Comparison of ENCODE assay signal across 14 cellular contexts in the genomic region with DNA sequence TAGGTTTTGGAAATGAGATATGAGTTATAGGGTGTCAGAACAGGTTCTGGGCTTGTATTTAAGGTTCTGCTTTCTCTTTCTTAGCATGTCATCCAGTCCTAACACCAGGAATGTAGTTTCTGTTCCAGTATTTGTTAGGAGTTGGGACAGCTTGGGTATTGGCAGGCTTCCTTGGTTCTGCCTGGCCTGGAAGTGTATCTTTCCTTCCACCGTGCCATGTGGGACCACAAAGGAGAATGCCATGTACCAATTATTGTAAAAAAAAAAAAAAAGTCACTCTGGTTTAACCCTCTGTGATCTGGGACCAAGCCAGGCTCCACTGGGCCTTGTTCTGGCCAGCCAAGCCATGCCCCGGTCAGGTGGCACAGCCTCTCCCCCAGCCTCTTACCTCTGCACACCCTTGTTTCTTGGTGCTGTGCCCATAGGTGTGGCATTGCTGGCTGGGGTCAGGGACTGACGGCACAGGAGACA. TPM values are rescaled to one million over a fixed set of nuclear protein-coding genes. Genes with fewer than 3 reads are reported as not detected.
DNase-seq lines count a peak whose midpoint lies in the region; ATAC-seq, FAIRE-seq and TF ChIP-seq lines count a peak whose summit lies in the region.
"Had no signal": no experiment of that assay in that cellular context is flagged by ENCODE, and none has a peak within 500 bp of the region (broad histone marks: within the 10 kb centered on the region; RNA-seq: fewer than 3 reads in every experiment).

No MANE protein-coding gene starts in this region.

- no peak overlapping the region for H2AFZ ChIP-seq in astrocyte (ENCODE audit: low read depth, low read length)
- H2AFZ ChIP-seq: parathyroid adenoma had no signal

- TF ChIP-seq CTCF in astrocyte (IDR thresholded peaks at IDR 0.05; ENCODE audit: insufficient read depth, low read depth, low read length) (no peak), right atrium auricular region (IDR thresholded peaks at IDR 0.05) (no peak), stomach (IDR thresholded peaks at IDR 0.05) (no peak)

- no peak for TF ChIP-seq EP300 in stomach (IDR thresholded peaks at IDR 0.05)

- 23 to 42% (median 28%) methylated on average over 3 of the region's 3 CpGs for WGBS in stomach, 5 donors

- H3K4me1 Mint-ChIP-seq in astrocyte (ENCODE audit: low read depth, unreplicated experiment): peaks cover 31% of the 10 kb centered on the region
- peaks cover 64% of the 10 kb centered on the region for H3K4me1 Mint-ChIP-seq in activated T-helper 1 cell treated with anti-CD3 and anti-CD28 coated beads, Interleukin-12 subunit alpha, Interleukin-12 subunit beta, Interleukin-2, Interleukin-4 antibody, amounts not matched to agents 30 ng/mL and 10 ng/mL and 1 ng/mL, durations not matched to agents 14 hours and 24 hours and 36 hours (ENCODE audit: low read depth)

- H3K27ac ChIP-seq in astrocyte (ENCODE audit: low read depth, low read length): no peak overlapping the region
- peak overlapping the region; percentile 58 for H3K27ac ChIP-seq in right atrium auricular region
- H3K27ac ChIP-seq in stomach: peak overlapping the region; percentile 58 to 86 (median 69)

- no peak overlapping the region for H3K4me3 Mint-ChIP-seq in astrocyte (ENCODE audit: unreplicated experiment)
- no peak overlapping the region for H3K4me3 Mint-ChIP-seq in activated T-helper 1 cell treated with anti-CD3 and anti-CD28 coated beads, Interleukin-12 subunit alpha, Interleukin-12 subunit beta, Interleukin-2, Interleukin-4 antibody, amounts not matched to agents 30 ng/mL and 10 ng/mL and 1 ng/mL, durations not matched to agents 14 hours and 24 hours and 36 hours
- H3K4me3 Mint-ChIP-seq: activated CD8-positive, alpha-beta memory T cell treated with anti-CD3 and anti-CD28 coated beads, Interleukin-2, amount 10 ng/mL, durations not matched to agents 7 days and 5 days; activated naive CD8-positive, alpha-beta T cell; CD4-positive, alpha-beta T cell had no signal

- DNase-seq in GM03348 (ENCODE audit: low spot score) (peak; percentile 58), astrocyte (ENCODE audit: low read depth) (peak; percentile 25), right atrium auricular region (ENCODE audit: low spot score) (no peak), stomach (peak; percentile 73), NCI-H524 treated with DMSO at 0.1 percent for 48 hours (lab: John Stamatoyannopoulos, UW) (no peak), GDM1 (lab: John Stamatoyannopoulos, UW) (no peak)
- no peak for DNase-seq in activated T-helper 1 cell treated with anti-CD3 and anti-CD28 coated beads, Interleukin-12 subunit alpha, Interleukin-12 subunit beta, Interleukin-2, Interleukin-4 antibody, amounts not matched to agents 30 ng/mL and 10 ng/mL and 1 ng/mL, durations not matched to agents 14 hours and 24 hours and 36 hours (ENCODE audit: low spot score)
- DNase-seq: activated CD8-positive, alpha-beta memory T cell treated with anti-CD3 and anti-CD28 coated beads, Interleukin-2, amount 10 ng/mL, durations not matched to agents 7 days and 5 days; CD4-positive, alpha-beta T cell; NCI-H2227 treated with DMSO at 0.1 percent for 48 hours; stimulated activated naive CD4-positive, alpha-beta T cell had no signal

- no peaks in the 10 kb centered on the region for H3K79me2 ChIP-seq in astrocyte (ENCODE audit: insufficient read depth, low read length)

- H3K9me3 Mint-ChIP-seq in astrocyte (ENCODE audit: unreplicated experiment): peaks cover 3% of the 10 kb centered on the region
- no peaks in the 10 kb centered on the region for H3K9me3 Mint-ChIP-seq in activated T-helper 1 cell treated with anti-CD3 and anti-CD28 coated beads, Interleukin-12 subunit alpha, Interleukin-12 subunit beta, Interleukin-2, Interleukin-4 antibody, amounts not matched to agents 30 ng/mL and 10 ng/mL and 1 ng/mL, durations not matched to agents 14 hours and 24 hours and 36 hours
- H3K9me3 Mint-ChIP-seq: CD4-positive, alpha-beta T cell had no signal

- H4K20me1 ChIP-seq in astrocyte (ENCODE audit: insufficient read depth, low read length): no peaks in the 10 kb centered on the region

- H3K4me3 ChIP-seq in astrocyte (ENCODE audit: insufficient read depth, low read depth, low read length): no peak overlapping the region
- no peak overlapping the region for H3K4me3 ChIP-seq in right atrium auricular region
- no peak overlapping the region for H3K4me3 ChIP-seq in stomach

- intact Hi-C loops in stomach (cut with DNase I; ENCODE audit: low total_unique reads): no loop called here
- intact Hi-C loops in activated T-helper 1 cell treated with anti-CD3 and anti-CD28 coated beads, Interleukin-12 subunit alpha, Interleukin-12 subunit beta, Interleukin-2, Interleukin-4 antibody, amounts not matched to agents 30 ng/mL and 10 ng/mL and 1 ng/mL, durations not matched to agents 14 hours and 24 hours and 36 hours (cut with micrococcal nuclease): loop anchor here (1.0 kb wide), 1 partner anchor 8 kb away; no protein-coding TSS in a partner anchor

- no peak overlapping the region for H3K4me2 ChIP-seq in astrocyte (ENCODE audit: low read length)

- H3K27me3 Mint-ChIP-seq in astrocyte (ENCODE audit: low read depth, unreplicated experiment): no peaks in the 10 kb centered on the region
- H3K27me3 Mint-ChIP-seq in activated T-helper 1 cell treated with anti-CD3 and anti-CD28 coated beads, Interleukin-12 subunit alpha, Interleukin-12 subunit beta, Interleukin-2, Interleukin-4 antibody, amounts not matched to agents 30 ng/mL and 10 ng/mL and 1 ng/mL, durations not matched to agents 14 hours and 24 hours and 36 hours (ENCODE audit: insufficient read depth): no peaks in the 10 kb centered on the region
- H3K27me3 Mint-ChIP-seq: activated CD8-positive, alpha-beta memory T cell treated with anti-CD3 and anti-CD28 coated beads, Interleukin-2, amount 10 ng/mL, durations not matched to agents 7 days and 5 days; activated naive CD8-positive, alpha-beta T cell; CD4-positive, alpha-beta T cell had no signal

- H3K36me3 Mint-ChIP-seq in astrocyte (ENCODE audit: low read depth, unreplicated experiment): no peaks in the 10 kb centered on the region
- H3K36me3 Mint-ChIP-seq in activated T-helper 1 cell treated with anti-CD3 and anti-CD28 coated beads, Interleukin-12 subunit alpha, Interleukin-12 subunit beta, Interleukin-2, Interleukin-4 antibody, amounts not matched to agents 30 ng/mL and 10 ng/mL and 1 ng/mL, durations not matched to agents 14 hours and 24 hours and 36 hours (ENCODE audit: low read depth): peaks cover 12% of the 10 kb centered on the region

- TF ChIP-seq POLR2A in stomach (IDR thresholded peaks at IDR 0.05): no peak

- H3K4me1 ChIP-seq in astrocyte (ENCODE audit: insufficient read depth, low read length) (peaks cover 34% of the 10 kb centered on the region), right atrium auricular region (peaks cover 0 to 78% of the 10 kb centered on the region in 2 donors), stomach (peaks cover 52 to 89% (median 65%) of the 10 kb centered on the region in 4 donors)

- FAIRE-seq in astrocyte (lab: Jason Lieb, UNC): no peak

- no peak for ATAC-seq in GM19395 (IDR thresholded peaks at IDR 0.05; ENCODE audit: unreplicated experiment)
- ATAC-seq: activated CD8-positive, alpha-beta memory T cell treated with anti-CD3 and anti-CD28 coated beads, Interleukin-2, amount 10 ng/mL, durations not matched to agents 7 days and 5 days had no signal

- H3K27me3 ChIP-seq in astrocyte (ENCODE audit: insufficient read depth, low read length) (no peaks in the 10 kb centered on the region), right atrium auricular region (no peaks in the 10 kb centered on the region), stomach (no peaks in the 10 kb centered on the region)

- H3K9ac ChIP-seq in astrocyte (ENCODE audit: low read length): no peak overlapping the region
- H3K9ac ChIP-seq: parathyroid adenoma had no signal

- no peaks in the 10 kb centered on the region for H3K36me3 ChIP-seq in astrocyte (ENCODE audit: insufficient read depth, low read length)
- no peaks in the 10 kb centered on the region for H3K36me3 ChIP-seq in right atrium auricular region
- H3K36me3 ChIP-seq in stomach: no peaks in the 10 kb centered on the region

- H3K9me3 ChIP-seq in astrocyte (ENCODE audit: insufficient read depth, low read depth, low read length) (no peaks in the 10 kb centered on the region), right atrium auricular region (no peaks in the 10 kb centered on the region), stomach (no peaks in the 10 kb centered on the region)

- no peak overlapping the region for H3K27ac Mint-ChIP-seq in astrocyte (ENCODE audit: unreplicated experiment)
- H3K27ac Mint-ChIP-seq in activated T-helper 1 cell treated with anti-CD3 and anti-CD28 coated beads, Interleukin-12 subunit alpha, Interleukin-12 subunit beta, Interleukin-2, Interleukin-4 antibody, amounts not matched to agents 30 ng/mL and 10 ng/mL and 1 ng/mL, durations not matched to agents 14 hours and 24 hours and 36 hours: no peak overlapping the region
- H3K27ac Mint-ChIP-seq: activated CD8-positive, alpha-beta memory T cell treated with anti-CD3 and anti-CD28 coated beads, Interleukin-2, amount 10 ng/mL, durations not matched to agents 7 days and 5 days; CD4-positive, alpha-beta T cell had no signal

RNA-seq across cellular contexts. Expression of gene ARHGAP26, which starts 47.8 kb away (rescaled TPM):
- 4.7 and 5.6 TPM in 2 replicates for total RNA-seq in astrocyte
- 10 to 100 TPM; 29.8 to 31.6 TPM for total RNA-seq in right atrium auricular region
- total RNA-seq in stomach: 100 to 1,000 TPM in 1 of 5 donors, 10 to 100 TPM in 4; 26.8 to 115 (median 70.7) TPM
- polyA plus RNA-seq in stomach: 1 to 10 TPM; 4.0 to 4.5 (median 4.4) TPM
- total RNA-seq in activated T-helper 1 cell treated with anti-CD3 and anti-CD28 coated beads, Interleukin-12 subunit alpha, Interleukin-12 subunit beta, Interleukin-2, Interleukin-4 antibody, amounts not matched to agents 30 ng/mL and 10 ng/mL and 1 ng/mL, durations not matched to agents 14 hours and 24 hours and 36 hours: 20.0 and 21.2 TPM in 2 replicates

Comparison
In these comparisons a context has a peak if more than half of its experiments do, and no peak if none do; other contexts are left out.
1. DNase-seq: peak in GM03348 (single experiment), astrocyte (single experiment) and stomach (single experiment); none in right atrium auricular region (single experiment), activated T-helper 1 cell treated with anti-CD3 and anti-CD28 coated beads, Interleukin-12 subunit alpha, Interleukin-12 subunit beta, Interleukin-2, Interleukin-4 antibody, amounts not matched to agents 30 ng/mL and 10 ng/mL and 1 ng/mL, durations not matched to agents 14 hours and 24 hours and 36 hours (single experiment), NCI-H524 treated with DMSO at 0.1 percent for 48 hours (single experiment) and GDM1 (single experiment).